ENCODE assay signal across 9 cellular contexts in the genomic region with DNA sequence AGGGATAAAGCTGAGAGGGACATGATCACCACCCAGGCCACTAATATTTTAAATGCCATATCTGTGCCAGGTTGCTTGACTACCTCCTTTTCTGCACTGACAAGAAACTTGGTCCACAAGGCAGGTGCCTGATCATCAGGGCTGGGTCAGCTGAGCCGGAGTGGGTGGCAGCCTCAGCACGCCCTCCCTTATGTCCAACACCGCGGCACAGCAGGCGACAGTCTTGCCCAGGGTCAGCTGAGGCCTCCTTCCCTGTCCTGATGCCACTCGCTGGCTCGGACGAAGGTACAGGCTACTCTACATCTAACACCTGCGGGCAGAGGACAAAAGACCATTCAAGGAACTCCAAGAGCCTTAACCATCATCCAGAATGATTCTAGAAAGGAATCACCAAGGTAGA. TPM values are rescaled to one million over a fixed set of nuclear protein-coding genes. Genes with fewer than 3 reads are reported as not detected.
A peak's percentile ranks its signal among the peaks of the same experiment; 100 is the strongest.
DNase-seq lines count a peak whose midpoint lies in the region; ATAC-seq, FAIRE-seq and TF ChIP-seq lines count a peak whose summit lies in the region.
"Had no signal": no experiment of that assay in that cellular context is flagged by ENCODE, and none has a peak within 500 bp of the region (broad histone marks: within the 10 kb centered on the region; RNA-seq: fewer than 3 reads in every experiment).

No MANE protein-coding gene starts in this region.

- POLR2A ChIA-PET in A549 (lab: Yijun Ruan, JAX): interaction anchor here (2.4 kb wide), 1 partner anchor 17 kb away, joined by 14 read pairs; a partner anchor contains a TSS

- peak in 1 of 2 experiments; percentile 10; a peak in 2 of 6 replicates for ATAC-seq in A549
- ATAC-seq in RWPE2 (ENCODE audit: low read depth): no peak
- ATAC-seq in GM18907 (IDR thresholded peaks at IDR 0.05; ENCODE audit: unreplicated experiment): no peak
- ATAC-seq in gastroesophageal sphincter: no peak

- TF ChIP-seq CTCF in A549 (IDR thresholded peaks at IDR 0.05): no peak
- no peak for TF ChIP-seq CTCF in RWPE2 (IDR thresholded peaks at IDR 0.05; ENCODE audit: poor library complexity, severe bottlenecking)
- no peak for TF ChIP-seq CTCF in nephron (IDR thresholded peaks at IDR 0.05; ENCODE audit: unreplicated experiment in 3 of 3)
- TF ChIP-seq CTCF in gastroesophageal sphincter (IDR thresholded peaks at IDR 0.05): no peak

- TF ChIP-seq RAD21 in A549 (conservative IDR thresholded peaks at IDR 0.05 in 1 of 2, IDR thresholded peaks at IDR 0.05 in 1 of 2): no peak

- peaks cover 52% of the 10 kb centered on the region for H3K4me1 Mint-ChIP-seq in nephron

- no peak overlapping the region for H3K4me3 Mint-ChIP-seq in nephron

- FAIRE-seq in A549 (lab: Jason Lieb, UNC): no peak
- no peak for FAIRE-seq in urothelium cell line (lab: Jason Lieb, UNC)

- TF ChIP-seq POLR2A in A549 (IDR thresholded peaks at IDR 0.05; ENCODE audit: low read length) (no peak), gastroesophageal sphincter (IDR thresholded peaks at IDR 0.05) (no peak)

- H3K36me3 ChIP-seq in RWPE2 (ENCODE audit: low read depth) (peaks cover 50% of the 10 kb centered on the region), esophagus (ENCODE audit: control insufficient read depth in 2 of 2, insufficient read depth in 2 of 2, low read length in 1 of 2) (peaks cover 3 to 6% of the 10 kb centered on the region in 2 donors), gastroesophageal sphincter (peaks cover 0 to 26% of the 10 kb centered on the region in 2 donors)

- DNase-seq in A549 (ENCODE audit: low read depth in 1 of 2, low spot score in 1 of 2) (no peak), RWPE2 (ENCODE audit: low spot score) (no peak), urothelium cell line (ENCODE audit: low spot score) (no peak)
- DNase-seq in activated CD4-positive, alpha-beta T cell treated with anti-CD3 and anti-CD28 coated beads for 48 hours: no peak
- DNase-seq: activated gamma-delta T cell had no signal

- no peak overlapping the region for H3K4me3 ChIP-seq in A549
- H3K4me3 ChIP-seq in RWPE2 (ENCODE audit: severe bottlenecking): no peak overlapping the region
- no peak overlapping the region for H3K4me3 ChIP-seq in esophagus (ENCODE audit: low read depth in 1 of 2, low read length in 2 of 2)
- no peak overlapping the region for H3K4me3 ChIP-seq in gastroesophageal sphincter

- peaks cover 29% of the 10 kb centered on the region for H3K36me3 Mint-ChIP-seq in nephron (ENCODE audit: low read depth)

- WGBS in A549 (ENCODE audit: missing lambda C conversion rate): 94% methylated on average over 9 of the region's 9 CpGs
- 60 to 74% methylated on average over 9 of the region's 9 CpGs for WGBS in esophagus, 2 donors
- WGBS in gastroesophageal sphincter (ENCODE audit: low coverage in 1 of 2), 2 donors: 82% methylated on average over 2 of the region's 9 CpGs; no CpG with 5 or more reads in 1 of the 2 donors

- H3K27me3 ChIP-seq in RWPE2 (ENCODE audit: insufficient read depth, poor library complexity, severe bottlenecking): no peaks in the 10 kb centered on the region
- no peaks in the 10 kb centered on the region for H3K27me3 ChIP-seq in esophagus (ENCODE audit: control insufficient read depth in 1 of 2, insufficient read depth in 2 of 2, low read length in 2 of 2)
- no peaks in the 10 kb centered on the region for H3K27me3 ChIP-seq in gastroesophageal sphincter

- H3K4me2 ChIP-seq in A549: peak overlapping the region; percentile 47

- no peaks in the 10 kb centered on the region for H3K27me3 Mint-ChIP-seq in nephron (ENCODE audit: low read depth)

- H3K9me3 Mint-ChIP-seq in nephron: no peaks in the 10 kb centered on the region

- H3K4me1 ChIP-seq in A549 (peaks cover 26% of the 10 kb centered on the region), RWPE2 (ENCODE audit: insufficient read depth, poor library complexity, severe bottlenecking) (peaks cover 15% of the 10 kb centered on the region), esophagus (ENCODE audit: control insufficient read depth in 2 of 2, insufficient read depth in 2 of 2, low read length in 1 of 2) (peaks cover 14 to 25% of the 10 kb centered on the region in 2 donors), gastroesophageal sphincter (peaks cover 0 to 89% (median 23%) of the 10 kb centered on the region in 3 donors)

- H3K27ac ChIP-seq in A549 (peak overlapping the region; percentile 40 to 68; a peak in 5 of 6 replicates), RWPE2 (ENCODE audit: poor library complexity, severe bottlenecking) (peak overlapping the region; percentile 15), esophagus (ENCODE audit: low read depth in 2 of 2, low read length in 1 of 2) (peak overlapping the region; percentile 95 to 100), gastroesophageal sphincter (no peak overlapping the region)

- peak overlapping the region; percentile 9 to 54 (median 48) for H3K27ac Mint-ChIP-seq in nephron

- CTCF ChIA-PET in A549 (lab: Yijun Ruan, JAX): interaction anchor here (0.8 to 4.7 kb wide), 9 partner anchors 14 to 151 kb away, joined by 3 to 22 read pairs (median 5); no protein-coding TSS in a partner anchor

- no peak for TF ChIP-seq EP300 in A549 (IDR thresholded peaks at IDR 0.05)
- TF ChIP-seq EP300 in gastroesophageal sphincter (IDR thresholded peaks at IDR 0.05): no peak

- H3K9me3 ChIP-seq in A549 (no peaks in the 10 kb centered on the region), RWPE2 (ENCODE audit: severe bottlenecking) (no peaks in the 10 kb centered on the region), esophagus (ENCODE audit: control insufficient read depth in 2 of 2, insufficient read depth in 1 of 2, low read depth in 1 of 2, low read length in 1 of 2) (no peaks in the 10 kb centered on the region), gastroesophageal sphincter (no peaks in the 10 kb centered on the region)

TF ChIP-seq in A549, 52 proteins besides CTCF, POLR2A, EP300 and RAD21 (continues in another document):
- TF ChIP-seq TFCP2L1 (CRISPR knock-in tag; IDR thresholded peaks at IDR 0.05) (no peak), HOXB5 (CRISPR knock-in tag; IDR thresholded peaks at IDR 0.05) (no peak), MAZ (IDR thresholded peaks at IDR 0.05; ENCODE audit: borderline replicate concordance, low read depth, low read length) (no peak), SREBF2 (IDR thresholded peaks at IDR 0.05) (no peak), CHD2 (IDR thresholded peaks at IDR 0.05; ENCODE audit: low read length, partially characterized antibody) (no peak), FOSB (CRISPR knock-in tag; IDR thresholded peaks at IDR 0.05) (no peak), KDM5A (IDR thresholded peaks at IDR 0.05) (no peak), CEBPB (IDR thresholded peaks at IDR 0.05) (no peak), HOXA7 (CRISPR knock-in tag; IDR thresholded peaks at IDR 0.05) (no peak), FOSL2 (IDR thresholded peaks at IDR 0.05) (no peak), FOSL2 (CRISPR knock-in tag; IDR thresholded peaks at IDR 0.05) (no peak), MAFK (IDR thresholded peaks at IDR 0.05; ENCODE audit: partially characterized antibody) (no peak), HDAC2 (IDR thresholded peaks at IDR 0.05) (no peak)
- TF ChIP-seq, protein P1, sequence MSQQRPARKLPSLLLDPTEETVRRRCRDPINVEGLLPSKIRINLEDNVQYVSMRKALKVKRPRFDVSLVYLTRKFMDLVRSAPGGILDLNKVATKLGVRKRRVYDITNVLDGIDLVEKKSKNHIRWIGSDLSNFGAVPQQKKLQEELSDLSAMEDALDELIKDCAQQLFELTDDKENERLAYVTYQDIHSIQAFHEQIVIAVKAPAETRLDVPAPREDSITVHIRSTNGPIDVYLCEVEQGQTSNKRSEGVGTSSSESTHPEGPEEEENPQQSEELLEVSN (IDR thresholded peaks at IDR 0.05; ENCODE audit: borderline replicate concordance, low read depth): no peak
- TF ChIP-seq, protein P2, sequence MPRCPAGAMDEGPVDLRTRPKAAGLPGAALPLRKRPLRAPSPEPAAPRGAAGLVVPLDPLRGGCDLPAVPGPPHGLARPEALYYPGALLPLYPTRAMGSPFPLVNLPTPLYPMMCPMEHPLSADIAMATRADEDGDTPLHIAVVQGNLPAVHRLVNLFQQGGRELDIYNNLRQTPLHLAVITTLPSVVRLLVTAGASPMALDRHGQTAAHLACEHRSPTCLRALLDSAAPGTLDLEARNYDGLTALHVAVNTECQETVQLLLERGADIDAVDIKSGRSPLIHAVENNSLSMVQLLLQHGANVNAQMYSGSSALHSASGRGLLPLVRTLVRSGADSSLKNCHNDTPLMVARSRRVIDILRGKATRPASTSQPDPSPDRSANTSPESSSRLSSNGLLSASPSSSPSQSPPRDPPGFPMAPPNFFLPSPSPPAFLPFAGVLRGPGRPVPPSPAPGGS (IDR thresholded peaks at IDR 0.05): no peak
- TF ChIP-seq, protein P3, sequence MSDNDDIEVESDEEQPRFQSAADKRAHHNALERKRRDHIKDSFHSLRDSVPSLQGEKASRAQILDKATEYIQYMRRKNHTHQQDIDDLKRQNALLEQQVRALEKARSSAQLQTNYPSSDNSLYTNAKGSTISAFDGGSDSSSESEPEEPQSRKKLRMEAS (IDR thresholded peaks at IDR 0.05): no peak

RNA-seq across cellular contexts. Expression of a gene that starts 16.9 kb away (rescaled TPM):
- polyA plus RNA-seq in A549 (2011; rRNA removed): 7.7 and 9.6 TPM in 2 replicates
- 5.9 and 8.3 TPM in 2 replicates for polyA plus RNA-seq in A549 (2012; cell fraction: cytosol; rRNA removed)
- polyA plus RNA-seq in A549 (2012; cell fraction: nucleus; rRNA removed): 16.1 and 19.8 TPM in 2 replicates
- polyA plus RNA-seq in A549 (2017; fragmentation: RNase III; extraction: RNeasy Plus Mini Kit Qiagen cat#74134 plus additional on column Dnase treatment): 29.7 to 37.9 TPM (median 33.4 TPM) in 3 replicates
- polyA minus RNA-seq in A549 (2011; rRNA and poly(A)+ RNA removed): 13.0 and 16.6 TPM in 2 replicates
- 10 to 100 TPM in 1 of 2 donors, 1 to 10 TPM in 1; 8.4 to 13.5 TPM for polyA plus RNA-seq in esophagus
- 10 to 100 TPM; 22.5 to 28.7 (median 24.9) TPM for total RNA-seq in gastroesophageal sphincter

RNA-seq across cellular contexts. Expression of a gene that starts 33.9 kb away (rescaled TPM):
- polyA plus RNA-seq in A549 (2011; rRNA removed) (229 and 249 TPM in 2 replicates), A549 (2017; fragmentation: RNase III; extraction: RNeasy Plus Mini Kit Qiagen cat#74134 plus additional on column Dnase treatment) (187 to 206 TPM (median 205 TPM) in 3 replicates), esophagus (10 to 100 TPM; 17.1 to 53.4 TPM)
- 190 and 220 TPM in 2 replicates for polyA plus RNA-seq in A549 (2012; cell fraction: cytosol; rRNA removed)
- 134 and 175 TPM in 2 replicates for polyA plus RNA-seq in A549 (2012; cell fraction: nucleus; rRNA removed)
- 87.6 and 96.8 TPM in 2 replicates for polyA minus RNA-seq in A549 (2011; rRNA and poly(A)+ RNA removed)
- total RNA-seq in gastroesophageal sphincter: 100 to 1,000 TPM; 134 to 157 (median 153) TPM

RNA-seq across cellular contexts. Expression of a gene that starts 48.3 kb away (rescaled TPM):
- polyA plus RNA-seq in A549 (2011; rRNA removed) (12.4 and 15.2 TPM in 2 replicates), A549 (2017; fragmentation: RNase III; extraction: RNeasy Plus Mini Kit Qiagen cat#74134 plus additional on column Dnase treatment) (40.8 to 50.4 TPM (median 42.2 TPM) in 3 replicates), esophagus (10 to 100 TPM in 1 of 2 donors, 1 to 10 TPM in 1; 6.1 to 58.0 TPM)
- polyA plus RNA-seq in A549 (2012; cell fraction: cytosol; rRNA removed): 112 and 136 TPM in 2 replicates
- polyA plus RNA-seq in A549 (2012; cell fraction: nucleus; rRNA removed): 101 and 132 TPM in 2 replicates
- polyA minus RNA-seq in A549 (2011; rRNA and poly(A)+ RNA removed): 2.1 and 7.5 TPM in 2 replicates
- total RNA-seq in gastroesophageal sphincter: 10 to 100 TPM in 3 of 4 donors, 1 to 10 TPM in 1; 7.3 to 55.6 (median 33.4) TPM

Comparison
In these comparisons a context has a peak if more than half of its experiments do, and no peak if none do; other contexts are left out.
1. H3K27ac ChIP-seq: peak in A549 (2 of 2), RWPE2 (single experiment) and esophagus (2 of 2); none in gastroesophageal sphincter (0 of 4).